In genomic region chr9:124941689-124942561, GRCh38 we compare ENCODE assay signal across 8 cellular contexts. TPM values are rescaled to one million over a fixed set of nuclear protein-coding genes. Genes with fewer than 3 reads are reported as not detected.
DNase-seq lines count a peak whose midpoint lies in the region; ATAC-seq, FAIRE-seq and TF ChIP-seq lines count a peak whose summit lies in the region.

No MANE protein-coding gene starts in this region.

- peak overlapping the region; percentile 84 to 99 (median 95) for H3K4me3 Mint-ChIP-seq in immature natural killer cell

- H3K4me3 ChIP-seq in BJ (ENCODE audit: low read depth, low read length) (peak overlapping the region; percentile 56), brain microvascular endothelial cell (ENCODE audit: low read depth, low read length) (peak overlapping the region; percentile 92)

- H3K36me3 ChIP-seq in BJ (ENCODE audit: control insufficient read depth, insufficient read depth, low read length): peaks cover 1% of the 10 kb centered on the region; the same call in 1 of the 2 replicates
- H3K36me3 ChIP-seq in brain microvascular endothelial cell (replicated peaks): no peaks in the 10 kb centered on the region

- no peak for FAIRE-seq in HTR-8/SVneo (lab: Jason Lieb, UNC)

- CTCF ChIA-PET in BJ (lab: Yijun Ruan, JAX): interaction anchor here (0.7 to 1.0 kb wide), 4 partner anchors 23 to 243 kb away, joined by 3 to 5 read pairs (median 4); partner anchors contain the start of gene SCAI

- peaks cover 0 to 7% (median 5%) of the 10 kb centered on the region in 3 donors for H3K36me3 Mint-ChIP-seq in immature natural killer cell

- peaks cover 23 to 31% of the 10 kb centered on the region in 2 donors for H3K4me1 Mint-ChIP-seq in immature natural killer cell

- POLR2A ChIA-PET in BJ (lab: Charles Lee): interaction anchor here (0.6 kb wide), 1 partner anchor 57 kb away, joined by 7 read pairs; no protein-coding TSS in a partner anchor

- no peaks in the 10 kb centered on the region for H3K9me3 Mint-ChIP-seq in immature natural killer cell

- DNase-seq in BJ (ENCODE audit: low read depth) (no peak), HTR-8/SVneo (ENCODE audit: insufficient read length, low spot score) (peak; percentile 9), UCSD-AML1 (lab: John Stamatoyannopoulos, UW; ENCODE audit: unreplicated experiment) (peak; percentile 74), brain microvascular endothelial cell (peak; percentile 35), immature natural killer cell (peak; percentile 61 to 65 (median 62)), COLO829 (ENCODE audit: low spot score) (no peak)
- peak; percentile 21 to 49 for DNase-seq in stimulated activated CD4-positive, alpha-beta T cell treated with anti-CD3 and anti-CD28 coated beads, Interleukin-12 subunit alpha, Interleukin-12 subunit beta, amount 100 ng/mL, for 24 hours (ENCODE audit: low read depth in 2 of 2)

- H3K27me3 ChIP-seq in BJ (ENCODE audit: control insufficient read depth, insufficient read depth, low read length) (no peaks in the 10 kb centered on the region), brain microvascular endothelial cell (replicated peaks) (no peaks in the 10 kb centered on the region)

- TF ChIP-seq CTCF in BJ (IDR thresholded peaks at IDR 0.05; ENCODE audit: insufficient read depth, low read depth, low read length) (peak; percentile 22; the same call in 1 of the 2 replicates), brain microvascular endothelial cell (IDR thresholded peaks at IDR 0.05; ENCODE audit: low read depth, low read length, missing control alignments) (no peak)

- peak overlapping the region; percentile 93 for H3K27ac ChIP-seq in brain microvascular endothelial cell

- peak; percentile 15 for ATAC-seq in GM19463 (IDR thresholded peaks at IDR 0.05; ENCODE audit: unreplicated experiment)

- in situ Hi-C loops in brain microvascular endothelial cell (cut with HindIII; ENCODE audit: low pct_ligation_motif_present, low sequenced_read_pairs): no loop called here

- H3K27me3 Mint-ChIP-seq in immature natural killer cell (ENCODE audit: low read depth in 3 of 3): peaks cover 3 to 9% (median 8%) of the 10 kb centered on the region in 3 donors

- peak overlapping the region; percentile 96 to 99 (median 99) for H3K27ac Mint-ChIP-seq in immature natural killer cell

RNA-seq across cellular contexts. Expression of gene GOLGA1, which starts 1.0 kb away (rescaled TPM):
- polyA plus RNA-seq in BJ (2011; rRNA removed) (10.8 and 12.4 TPM in 2 replicates), immature natural killer cell (1 to 10 TPM in 2 of 3 donors, under 1 TPM in 1; 0.93 to 8.3 (median 5.3) TPM)
- 5.4 and 8.8 TPM in 2 replicates for polyA minus RNA-seq in BJ (2011; rRNA and poly(A)+ RNA removed)

Comparison
In these comparisons a context has a peak if more than half of its experiments do, and no peak if none do; other contexts are left out.
1. DNase-seq: peak in HTR-8/SVneo (single experiment), UCSD-AML1 (single experiment), brain microvascular endothelial cell (single experiment), immature natural killer cell (3 of 3) and stimulated activated CD4-positive, alpha-beta T cell treated with anti-CD3 and anti-CD28 coated beads, Interleukin-12 subunit alpha, Interleukin-12 subunit beta, amount 100 ng/mL, for 24 hours (2 of 2); none in BJ (single experiment) and COLO829 (single experiment).